ENCODE assay signal across 8 cellular contexts in genomic region chr2:210445116-210445707, GRCh38. TPM values are rescaled to one million over a fixed set of nuclear protein-coding genes. Genes with fewer than 3 reads are reported as not detected.
DNase-seq lines count a peak whose midpoint lies in the region; ATAC-seq and TF ChIP-seq lines count a peak whose summit lies in the region.

No MANE protein-coding gene starts in this region.

- H3K9me3 Mint-ChIP-seq in activated T-helper 1 cell treated with anti-CD3 and anti-CD28 coated beads, Interleukin-12 subunit alpha, Interleukin-12 subunit beta, Interleukin-2, Interleukin-4 antibody, amounts not matched to agents 30 ng/mL and 10 ng/mL and 1 ng/mL, durations not matched to agents 14 hours and 24 hours and 36 hours: peaks cover 26% of the 10 kb centered on the region

- DNase-seq in NCI-H510A treated with DMSO at 0.1 percent for 48 hours (lab: John Stamatoyannopoulos, UW): peak; percentile 55
- no peak for DNase-seq in NCI-H510A (lab: John Stamatoyannopoulos, UW)
- peak; percentile 59 for DNase-seq in RKO (ENCODE audit: low spot score)
- peak; percentile 25 for DNase-seq in fibroblast of villous mesenchyme (ENCODE audit: low read depth)
- DNase-seq in substantia nigra (lab: John Stamatoyannopoulos, UW): no peak
- no peak for DNase-seq in stimulated activated CD4-positive, alpha-beta T cell treated with anti-CD3 and anti-CD28 coated beads, Interleukin-4, amount 100 ng/mL, for 24 hours
- no peak for DNase-seq in activated T-helper 1 cell treated with anti-CD3 and anti-CD28 coated beads, Interleukin-12 subunit alpha, Interleukin-12 subunit beta, Interleukin-2, Interleukin-4 antibody, amounts not matched to agents 30 ng/mL and 10 ng/mL and 1 ng/mL, durations not matched to agents 14 hours and 24 hours and 36 hours (ENCODE audit: low spot score)

- intact Hi-C loops in activated T-helper 1 cell treated with anti-CD3 and anti-CD28 coated beads, Interleukin-12 subunit alpha, Interleukin-12 subunit beta, Interleukin-2, Interleukin-4 antibody, amounts not matched to agents 30 ng/mL and 10 ng/mL and 1 ng/mL, durations not matched to agents 14 hours and 24 hours and 36 hours (cut with micrococcal nuclease): loop anchor here (2.0 to 10.0 kb wide), 2 partner anchors 130 to 590 kb away; no protein-coding TSS in a partner anchor

- H3K36me3 Mint-ChIP-seq in activated T-helper 1 cell treated with anti-CD3 and anti-CD28 coated beads, Interleukin-12 subunit alpha, Interleukin-12 subunit beta, Interleukin-2, Interleukin-4 antibody, amounts not matched to agents 30 ng/mL and 10 ng/mL and 1 ng/mL, durations not matched to agents 14 hours and 24 hours and 36 hours (ENCODE audit: low read depth): peaks cover 28% of the 10 kb centered on the region

- no peak overlapping the region for H3K4me3 Mint-ChIP-seq in activated T-helper 1 cell treated with anti-CD3 and anti-CD28 coated beads, Interleukin-12 subunit alpha, Interleukin-12 subunit beta, Interleukin-2, Interleukin-4 antibody, amounts not matched to agents 30 ng/mL and 10 ng/mL and 1 ng/mL, durations not matched to agents 14 hours and 24 hours and 36 hours

- TF ChIP-seq CTCF in fibroblast of villous mesenchyme (IDR thresholded peaks at IDR 0.05; ENCODE audit: insufficient read depth, low read depth, low read length): peak; percentile 67

- peaks cover 9% of the 10 kb centered on the region for H3K4me1 Mint-ChIP-seq in activated T-helper 1 cell treated with anti-CD3 and anti-CD28 coated beads, Interleukin-12 subunit alpha, Interleukin-12 subunit beta, Interleukin-2, Interleukin-4 antibody, amounts not matched to agents 30 ng/mL and 10 ng/mL and 1 ng/mL, durations not matched to agents 14 hours and 24 hours and 36 hours (ENCODE audit: low read depth)

- no peak overlapping the region for H3K4me3 ChIP-seq in fibroblast of villous mesenchyme (ENCODE audit: low read depth, low read length)

- H3K27ac ChIP-seq in substantia nigra (ENCODE audit: low read depth, low read length, poor library complexity, severe bottlenecking): peak overlapping the region; percentile 66

- no peak overlapping the region for H3K27ac Mint-ChIP-seq in activated T-helper 1 cell treated with anti-CD3 and anti-CD28 coated beads, Interleukin-12 subunit alpha, Interleukin-12 subunit beta, Interleukin-2, Interleukin-4 antibody, amounts not matched to agents 30 ng/mL and 10 ng/mL and 1 ng/mL, durations not matched to agents 14 hours and 24 hours and 36 hours

- peak; percentile 74 for ATAC-seq in HG03354 (IDR thresholded peaks at IDR 0.05; ENCODE audit: poor library complexity, severe bottlenecking, unreplicated experiment)

- H3K27me3 Mint-ChIP-seq in activated T-helper 1 cell treated with anti-CD3 and anti-CD28 coated beads, Interleukin-12 subunit alpha, Interleukin-12 subunit beta, Interleukin-2, Interleukin-4 antibody, amounts not matched to agents 30 ng/mL and 10 ng/mL and 1 ng/mL, durations not matched to agents 14 hours and 24 hours and 36 hours (ENCODE audit: insufficient read depth): no peaks in the 10 kb centered on the region

RNA-seq across cellular contexts. Expression of gene LANCL1, which starts 31.3 kb away (rescaled TPM):
- total RNA-seq in fibroblast of villous mesenchyme: 33.8 and 42.3 TPM in 2 replicates
- total RNA-seq in activated T-helper 1 cell treated with anti-CD3 and anti-CD28 coated beads, Interleukin-12 subunit alpha, Interleukin-12 subunit beta, Interleukin-2, Interleukin-4 antibody, amounts not matched to agents 30 ng/mL and 10 ng/mL and 1 ng/mL, durations not matched to agents 14 hours and 24 hours and 36 hours: 27.3 and 33.6 TPM in 2 replicates

Comparison
In these comparisons a context has a peak if more than half of its experiments do, and no peak if none do; other contexts are left out.
1. DNase-seq: peak in NCI-H510A treated with DMSO at 0.1 percent for 48 hours (single experiment), RKO (single experiment) and fibroblast of villous mesenchyme (single experiment); none in NCI-H510A (single experiment), substantia nigra (0 of 49), stimulated activated CD4-positive, alpha-beta T cell treated with anti-CD3 and anti-CD28 coated beads, Interleukin-4, amount 100 ng/mL, for 24 hours (single experiment) and activated T-helper 1 cell treated with anti-CD3 and anti-CD28 coated beads, Interleukin-12 subunit alpha, Interleukin-12 subunit beta, Interleukin-2, Interleukin-4 antibody, amounts not matched to agents 30 ng/mL and 10 ng/mL and 1 ng/mL, durations not matched to agents 14 hours and 24 hours and 36 hours (single experiment).